In genomic region chr12:58557646-58558045, GRCh38 we compare ENCODE assay signal across 20 cellular contexts.
DNase-seq lines count a peak whose midpoint lies in the region; ATAC-seq, FAIRE-seq and TF ChIP-seq lines count a peak whose summit lies in the region.
"Had no signal": no experiment of that assay in that cellular context is flagged by ENCODE, and none has a peak within 500 bp of the region (broad histone marks: within the 10 kb centered on the region; RNA-seq: fewer than 3 reads in every experiment).

No MANE protein-coding gene starts in this region.

- no peak overlapping the region for H3K27ac ChIP-seq in mammary epithelial cell (ENCODE audit: insufficient read depth, low read depth, low read length)
- H3K27ac ChIP-seq in mesodermal cell (ENCODE audit: low read depth, low read length, severe bottlenecking): peak overlapping the region; percentile 60
- peak overlapping the region; percentile 6 to 41 for H3K27ac ChIP-seq in tibial artery
- H3K27ac ChIP-seq: 22Rv1, BLaER1, SJCRH30 had no signal

- peak overlapping the region; percentile 62 for H2AFZ ChIP-seq in mammary epithelial cell (ENCODE audit: low read depth, low read length)

- CTCF ChIA-PET in mammary epithelial cell (lab: Charles Lee; ENCODE audit: low non-redundant PET) (no interaction called here), MCF 10A (lab: Yijun Ruan, JAX) (no interaction called here)

- no peaks in the 10 kb centered on the region for H3K27me3 Mint-ChIP-seq in MCF 10A (ENCODE audit: insufficient read depth, unreplicated experiment)
- H3K27me3 Mint-ChIP-seq: CD4-positive, alpha-beta memory T cell had no signal

- intact Hi-C loops in mammary epithelial cell (cut with micrococcal nuclease) (no loop called here), MCF 10A (cut with micrococcal nuclease) (no loop called here), tibial artery (cut with DNase I; ENCODE audit: low total_unique reads) (no loop called here)

- DNase-seq in mammary epithelial cell (no peak), MCF 10A (ENCODE audit: unreplicated experiment) (no peak), tibial artery (no peak), A172 (ENCODE audit: low spot score) (no peak), HuH-7 (ENCODE audit: low spot score) (no peak)
- DNase-seq: CD4-positive, alpha-beta memory T cell; DMS153; GDM1; NCI-H1048; NCI-H1436; NCI-H1930; NCI-H524 had no signal

- no peaks in the 10 kb centered on the region for H3K79me2 ChIP-seq in mammary epithelial cell (ENCODE audit: insufficient read depth, low read length)

- H3K27ac Mint-ChIP-seq in MCF 10A (ENCODE audit: low read depth, unreplicated experiment): no peak overlapping the region
- H3K27ac Mint-ChIP-seq: CD4-positive, alpha-beta memory T cell had no signal

- H3K4me2 ChIP-seq in mammary epithelial cell (ENCODE audit: insufficient read depth, low read depth, low read length): no peak overlapping the region
- H3K4me2 ChIP-seq: BLaER1 had no signal

- dilution Hi-C loops in mammary epithelial cell (cut with HindIII; ENCODE audit: low sequenced_read_pairs): no loop called here

- peak; percentile 58 for FAIRE-seq in endometrium (lab: Jason Lieb, UNC)

- BruUV-seq in mammary epithelial cell (replicated peaks; lab: Mats Ljungman, UMichigan) (no TSS peak), MCF 10A (replicated peaks; lab: Mats Ljungman, UMichigan) (no TSS peak)

- H3K9me3 ChIP-seq in mammary epithelial cell (replicated peaks; ENCODE audit: insufficient read depth, low read length) (no peaks in the 10 kb centered on the region), mesodermal cell (ENCODE audit: control insufficient read depth, low read length) (no peaks in the 10 kb centered on the region), tibial artery (no peaks in the 10 kb centered on the region)
- H3K9me3 ChIP-seq: BLaER1, HAP-1, SJCRH30 had no signal

- WGBS in mammary epithelial cell (ENCODE audit: low coverage, missing lambda C conversion rate): 94% methylated on average over 1 of the region's 1 CpG
- WGBS in mesodermal cell (ENCODE audit: insufficient coverage in 2 of 2), 2 experiments: no CpG with 5 or more reads among the region's 1 CpG

- no peak overlapping the region for H3K9ac ChIP-seq in mammary epithelial cell (ENCODE audit: insufficient read depth, low read length)
- H3K9ac ChIP-seq: BLaER1 had no signal

- TF ChIP-seq CTCF in mammary epithelial cell (conservative IDR thresholded peaks at IDR 0.05 in 1 of 2, IDR thresholded peaks at IDR 0.05 in 1 of 2; ENCODE audit: extremely low read depth in 1 of 2, insufficient read depth in 1 of 2, low read depth in 1 of 2, low read length in 2 of 2) (no peak), MCF 10A (IDR thresholded peaks at IDR 0.05; ENCODE audit: unreplicated experiment) (no peak), tibial artery (IDR thresholded peaks at IDR 0.05) (no peak)

- no peak for ATAC-seq in GM18520 (IDR thresholded peaks at IDR 0.05; ENCODE audit: unreplicated experiment)
- ATAC-seq: Panc1 had no signal

- H3K27me3 ChIP-seq in mammary epithelial cell (ENCODE audit: insufficient read depth, low read length) (no peaks in the 10 kb centered on the region), tibial artery (no peaks in the 10 kb centered on the region)
- H3K27me3 ChIP-seq: BLaER1 had no signal

- POLR2A ChIA-PET in MCF 10A (lab: Yijun Ruan, JAX): no interaction called here

- H3K4me3 Mint-ChIP-seq in MCF 10A (ENCODE audit: unreplicated experiment): no peak overlapping the region
- H3K4me3 Mint-ChIP-seq: CD4-positive, alpha-beta memory T cell had no signal

- H3K36me3 ChIP-seq in mammary epithelial cell (ENCODE audit: insufficient read depth, low read length): no peaks in the 10 kb centered on the region
- H3K36me3 ChIP-seq in mesodermal cell (ENCODE audit: control insufficient read depth, insufficient read depth, low read length): no peaks in the 10 kb centered on the region
- H3K36me3 ChIP-seq in tibial artery: no peaks in the 10 kb centered on the region
- H3K36me3 ChIP-seq: BLaER1, HAP-1, SJCRH30 had no signal

- no peaks in the 10 kb centered on the region for H4K20me1 ChIP-seq in mammary epithelial cell (ENCODE audit: insufficient read depth, low read length)
- H4K20me1 ChIP-seq: BLaER1 had no signal

- H3K4me3 ChIP-seq in mammary epithelial cell (replicated peaks in 1 of 3; ENCODE audit: insufficient read depth in 1 of 3, low read depth in 2 of 3, low read length in 3 of 3) (no peak overlapping the region), mesodermal cell (ENCODE audit: extremely low read depth, insufficient read depth, low read length, poor library complexity, severe bottlenecking) (no peak overlapping the region), tibial artery (no peak overlapping the region)
- H3K4me3 ChIP-seq: BLaER1, HAP-1, SJCRH30 had no signal

- in situ Hi-C loops in mammary epithelial cell (cut with MboI; ENCODE audit: low sequenced_read_pairs in 2 of 2): no loop called here

- H3K4me1 ChIP-seq in mammary epithelial cell (ENCODE audit: insufficient read depth, low read length) (peaks cover 10% of the 10 kb centered on the region), mesodermal cell (ENCODE audit: control insufficient read depth, insufficient read depth, low read length, poor library complexity, severe bottlenecking) (peaks cover 10% of the 10 kb centered on the region), tibial artery (peaks cover 0 to 35% (median 9%) of the 10 kb centered on the region in 4 donors)
- H3K4me1 ChIP-seq: BLaER1 had no signal

- no peaks in the 10 kb centered on the region for H3K36me3 Mint-ChIP-seq in MCF 10A (ENCODE audit: insufficient read depth, unreplicated experiment)
- H3K36me3 Mint-ChIP-seq: CD4-positive, alpha-beta memory T cell had no signal

- H3K9me3 Mint-ChIP-seq in MCF 10A (ENCODE audit: unreplicated experiment): no peaks in the 10 kb centered on the region

- H3K4me1 Mint-ChIP-seq in MCF 10A (ENCODE audit: insufficient read depth, unreplicated experiment): peaks cover 5% of the 10 kb centered on the region
- H3K4me1 Mint-ChIP-seq: CD4-positive, alpha-beta memory T cell had no signal
